Comparison of ENCODE assay signal across 7 cellular contexts in the genomic region with DNA sequence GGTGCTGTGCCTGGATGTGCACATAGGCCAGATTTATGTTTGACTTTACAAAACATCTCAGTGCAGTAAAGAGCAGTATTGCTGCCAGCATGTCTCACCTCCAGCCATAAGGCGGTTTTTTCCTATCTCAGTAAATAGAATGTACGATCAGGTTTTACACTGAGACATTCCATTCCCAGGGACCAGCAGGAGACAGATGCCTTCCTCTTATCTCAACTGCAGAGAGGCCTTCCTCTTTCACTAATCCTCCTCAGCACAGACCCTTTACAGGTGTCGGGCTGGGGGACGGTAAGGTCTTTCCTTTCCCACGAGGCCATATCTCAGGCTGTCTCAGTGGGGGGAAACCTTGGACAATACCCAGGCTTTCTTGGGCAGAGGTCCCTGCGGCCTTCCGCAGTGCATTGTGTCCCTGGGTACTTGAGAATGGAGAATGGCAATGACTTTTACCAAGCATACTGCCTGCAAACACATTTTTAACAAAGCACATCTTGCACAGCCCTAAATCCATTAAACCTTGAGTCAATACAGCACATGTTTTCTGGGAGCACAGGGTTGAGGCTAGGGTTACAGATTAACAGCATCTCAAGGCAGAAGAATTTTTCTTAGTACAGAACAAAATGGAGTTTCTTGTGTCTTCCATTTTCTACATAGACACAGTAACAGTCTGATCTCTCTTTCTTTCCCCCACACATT. TPM values are rescaled to one million over a fixed set of nuclear protein-coding genes. Genes with fewer than 3 reads are reported as not detected.
A peak's percentile ranks its signal among the peaks of the same experiment; 100 is the strongest.
DNase-seq lines count a peak whose midpoint lies in the region; TF ChIP-seq lines count a peak whose summit lies in the region.
"Not testable (repeated sequence)": the region's sequence is repeated elsewhere in the genome, so short reads cannot be mapped to it uniquely, and the experiment has no call there.

No MANE protein-coding gene starts in this region.

- H3K56ac ChIP-seq in H9 (ENCODE audit: insufficient read length, low read depth, low read length) = not testable (repeated sequence)

- H4K91ac ChIP-seq in H9 (ENCODE audit: insufficient read length, low read depth, low read length) = not testable (repeated sequence)

- H2AK5ac ChIP-seq in H9 (ENCODE audit: insufficient read length, low read length) = not testable (repeated sequence)

- not testable (repeated sequence) for H3K14ac ChIP-seq in H9 (ENCODE audit: insufficient read depth, low read length)

- H3K9ac ChIP-seq in H9 (ENCODE audit: extremely low read depth, insufficient read length, low read length); parathyroid adenoma: not testable (repeated sequence)

- not testable (repeated sequence) for H4K20me1 ChIP-seq in H9 (ENCODE audit: control insufficient read depth, insufficient read depth, insufficient read length)

- peak overlapping the region in 1 of 2 experiments; percentile 65; a peak in 1 of 5 replicates for H3K4me3 Mint-ChIP-seq in H9
- not testable (repeated sequence) for H3K4me3 Mint-ChIP-seq in brain, mesothelial cell of epicardium
- H3K4me3 Mint-ChIP-seq in type B pancreatic cell = peak overlapping the region; percentile 39

- H3K4me1 Mint-ChIP-seq in H9 = peaks cover 61 to 70% of the 10 kb centered on the region in 2 experiments
- H3K4me1 Mint-ChIP-seq in brain = peaks cover 73% of the 10 kb centered on the region
- peaks cover 63% of the 10 kb centered on the region for H3K4me1 Mint-ChIP-seq in mesothelial cell of epicardium
- peaks cover 64% of the 10 kb centered on the region for H3K4me1 Mint-ChIP-seq in type B pancreatic cell (ENCODE audit: unreplicated experiment)

- not testable (repeated sequence) for H3K18ac ChIP-seq in H9 (ENCODE audit: insufficient read length, low read depth, low read length)

- H3K4me1 ChIP-seq in H9 (ENCODE audit: insufficient read depth, low read length) = peaks cover 11% of the 10 kb centered on the region
- H3K4me1 ChIP-seq in cardiac muscle cell (ENCODE audit: low read depth) = peaks cover 50% of the 10 kb centered on the region
- peaks cover 84% of the 10 kb centered on the region for H3K4me1 ChIP-seq in parathyroid adenoma

- H3K27ac ChIP-seq in H9 (ENCODE audit: insufficient read length, low read depth, low read length) = not testable (repeated sequence)
- H3K27ac ChIP-seq in cardiac muscle cell = peak overlapping the region; percentile 93
- H3K27ac ChIP-seq in parathyroid adenoma = peak overlapping the region; percentile 87

- H3K9me3 Mint-ChIP-seq in H9, brain, mesothelial cell of epicardium, type B pancreatic cell: not testable (repeated sequence)

- WGBS in H9 (ENCODE audit: extremely low coverage, insufficient read length, low lambda C conversion rate) = no CpG with 5 or more reads among the region's 7 CpGs

- H3K27ac Mint-ChIP-seq in H9 (peak overlapping the region; percentile 89 to 99 (median 95); a peak in 6 of 7 replicates), brain (peak overlapping the region in 4 of 5 experiments; percentile 10 to 56 (median 14)), mesothelial cell of epicardium (peak overlapping the region; percentile 93), type B pancreatic cell (peak overlapping the region; percentile 84)

- not testable (repeated sequence) for H2BK120ac ChIP-seq in H9 (ENCODE audit: low read depth, low read length, poor library complexity, severe bottlenecking)

- not testable (repeated sequence) for H4K5ac ChIP-seq in H9 (ENCODE audit: insufficient read length, low read depth, low read length)

- TF ChIP-seq CTCF in H9 (conservative IDR thresholded peaks at IDR 0.05); brain (conservative IDR thresholded peaks at IDR 0.05); cardiac muscle cell (IDR thresholded peaks at IDR 0.05; ENCODE audit: low read depth, low read length); mesothelial cell of epicardium (IDR thresholded peaks at IDR 0.05; ENCODE audit: unreplicated experiment); parathyroid adenoma (IDR thresholded peaks at IDR 0.05); type B pancreatic cell (conservative IDR thresholded peaks at IDR 0.05): not testable (repeated sequence)

- not testable (repeated sequence) for H3K36me3 ChIP-seq in cardiac muscle cell; parathyroid adenoma (ENCODE audit: control insufficient read depth, insufficient read depth, low read length)

- H3K79me1 ChIP-seq in H9 (ENCODE audit: insufficient read depth, low read depth, low read length, poor library complexity, severe bottlenecking) = peaks cover 12% of the 10 kb centered on the region

- H3K27me3 ChIP-seq in H9 (ENCODE audit: insufficient read depth, low read length); cardiac muscle cell; parathyroid adenoma (ENCODE audit: control insufficient read depth, insufficient read depth, low read length): not testable (repeated sequence)

- H2AFZ ChIP-seq in H9 (ENCODE audit: low read length) = not testable (repeated sequence)
- H2AFZ ChIP-seq in parathyroid adenoma = peak overlapping the region; percentile 18

- H2BK15ac ChIP-seq in H9 (ENCODE audit: low read depth, low read length) = not testable (repeated sequence)

- H3K79me2 ChIP-seq in H9 (ENCODE audit: insufficient read depth, low read length) = not testable (repeated sequence)
- H3K79me2 ChIP-seq in parathyroid adenoma = peaks cover 15% of the 10 kb centered on the region

- not testable (repeated sequence) for H2BK20ac ChIP-seq in H9 (ENCODE audit: low read depth, low read length, poor library complexity, severe bottlenecking)

- H3K36me3 Mint-ChIP-seq in H9 (ENCODE audit: insufficient read depth in 1 of 3, low read depth in 3 of 3); brain; mesothelial cell of epicardium; type B pancreatic cell: not testable (repeated sequence)

- DNase-seq in H9; mesothelial cell of epicardium (ENCODE audit: low spot score in 2 of 2, unreplicated experiment in 2 of 2); type B pancreatic cell (ENCODE audit: extremely low spot score, unreplicated experiment): not testable (repeated sequence)
- peak; percentile 72 for DNase-seq in NCI-H82 (lab: John Stamatoyannopoulos, UW)
- DNase-seq in cardiac muscle cell (ENCODE audit: low read depth in 1 of 2, low spot score in 1 of 2) = peak in 1 of 2 donors; percentile 49

- H2BK12ac ChIP-seq in H9 (ENCODE audit: insufficient read length, low read depth, low read length) = not testable (repeated sequence)

- not testable (repeated sequence) for H3K4me2 ChIP-seq in H9 (ENCODE audit: insufficient read depth, insufficient read length, low read length); parathyroid adenoma (ENCODE audit: low read length)

- H3K4ac ChIP-seq in H9 (ENCODE audit: low read depth, low read length) = not testable (repeated sequence)

- H2BK5ac ChIP-seq in H9 (ENCODE audit: insufficient read length, low read length) = not testable (repeated sequence)

- not testable (repeated sequence) for H3K9me3 ChIP-seq in H9 (ENCODE audit: control insufficient read depth, low read depth, low read length); cardiac muscle cell (ENCODE audit: low read depth); parathyroid adenoma (ENCODE audit: control insufficient read depth, low read length)

- H4K8ac ChIP-seq in H9 (replicated peaks; ENCODE audit: insufficient read length, low read depth, low read length) = not testable (repeated sequence)

- H3K23me2 ChIP-seq in H9 (ENCODE audit: insufficient read length, low read depth, low read length, poor library complexity, severe bottlenecking) = not testable (repeated sequence)

- H3K27me3 Mint-ChIP-seq in H9 (ENCODE audit: low read depth); brain; mesothelial cell of epicardium (ENCODE audit: low read depth); type B pancreatic cell: not testable (repeated sequence)

- not testable (repeated sequence) for H3K4me3 ChIP-seq in cardiac muscle cell; parathyroid adenoma (ENCODE audit: low read depth, low read length)

- not testable (repeated sequence) for H3K23ac ChIP-seq in H9 (ENCODE audit: insufficient read length, low read depth, low read length)

- not testable (repeated sequence) for H3T11ph ChIP-seq in H9 (ENCODE audit: low read length)

RNA-seq across cellular contexts. Expression of gene NINL, which starts 34.5 kb away (rescaled TPM):
- total RNA-seq in H9 (2021) (29.2 and 34.3 TPM in 2 replicates), cardiac muscle cell (35.8 and 61.3 TPM in 2 replicates), mesothelial cell of epicardium (79.4 to 85.9 TPM (median 83.5 TPM) in 3 replicates), type B pancreatic cell (ENCODE audit: low replicate concordance) (26.0 and 47.0 TPM in 2 replicates)
- polyA plus RNA-seq in brain (ENCODE audit: insufficient read depth, low read depth, low replicate concordance) (7.2 TPM), cardiac muscle cell (26.4 and 36.1 TPM in 2 replicates)

Comparison
In these comparisons a context has a peak if more than half of its experiments do, and no peak if none do; other contexts are left out.
1. H3K27ac Mint-ChIP-seq: peak in every context shown above with its lines; median percentile 95 in H9; 93 in mesothelial cell of epicardium; 84 in type B pancreatic cell; 14 in brain.